Comparison of ENCODE assay signal across 23 cellular contexts in genomic region chr16:83116274-83116892, GRCh38.
DNase-seq lines count a peak whose midpoint lies in the region; ATAC-seq and TF ChIP-seq lines count a peak whose summit lies in the region.
"Had no signal": no experiment of that assay in that cellular context is flagged by ENCODE, and none has a peak within 500 bp of the region (broad histone marks: within the 10 kb centered on the region; RNA-seq: fewer than 3 reads in every experiment).

No MANE protein-coding gene starts in this region.

- TF ChIP-seq CTCF in NB4 (IDR thresholded peaks at IDR 0.05; ENCODE audit: low read depth, low read length) (no peak), choroid plexus epithelial cell (conservative IDR thresholded peaks at IDR 0.05; ENCODE audit: low read depth, low read length) (peak; percentile 22)

- H3K9me3 Mint-ChIP-seq in natural killer cell treated with Interleukin-12 subunit alpha and Interleukin-12 subunit beta and Interleukin-15 and Interleukin-18, amount 100 ng/mL, for 72 hours: no peaks in the 10 kb centered on the region
- H3K9me3 Mint-ChIP-seq: activated CD4-positive, alpha-beta T cell treated with anti-CD3 and anti-CD28 coated beads, Interleukin-2, amount 10 ng/mL, durations not matched to agents 7 days and 5 days; activated naive CD8-positive, alpha-beta T cell treated with anti-CD3 and anti-CD28 coated beads for 36 hours; naive B cell had no signal

- H3K4me3 Mint-ChIP-seq in natural killer cell treated with Interleukin-12 subunit alpha and Interleukin-12 subunit beta and Interleukin-15 and Interleukin-18, amount 100 ng/mL, for 72 hours: peak overlapping the region; percentile 47
- H3K4me3 Mint-ChIP-seq: activated CD4-positive, alpha-beta T cell treated with anti-CD3 and anti-CD28 coated beads, Interleukin-2, amount 10 ng/mL, durations not matched to agents 7 days and 5 days; activated naive CD8-positive, alpha-beta T cell treated with anti-CD3 and anti-CD28 coated beads for 36 hours; naive B cell; stimulated activated naive CD8-positive, alpha-beta T cell treated with anti-CD3 and anti-CD28 coated beads, Interleukin-15, Interleukin-2, amounts not matched to agents 100 ng/mL and 50 ng/mL, for 24 hours; T-helper 17 cell had no signal

- H3K36me3 Mint-ChIP-seq in natural killer cell treated with Interleukin-12 subunit alpha and Interleukin-12 subunit beta and Interleukin-15 and Interleukin-18, amount 100 ng/mL, for 72 hours: no peaks in the 10 kb centered on the region
- H3K36me3 Mint-ChIP-seq: activated naive CD8-positive, alpha-beta T cell treated with anti-CD3 and anti-CD28 coated beads for 36 hours; naive B cell had no signal

- peak; percentile 15 to 25 for ATAC-seq in natural killer cell treated with Interleukin-12 subunit alpha and Interleukin-12 subunit beta and Interleukin-15 and Interleukin-18, amount 100 ng/mL, for 72 hours
- ATAC-seq in HG03135 (IDR thresholded peaks at IDR 0.05; ENCODE audit: unreplicated experiment): no peak
- ATAC-seq: esophagus mucosa, T-helper 17 cell had no signal

- no peak for TF ChIP-seq POLR2A in NB4 (IDR thresholded peaks at IDR 0.05; ENCODE audit: extremely low read depth, insufficient read length)

- H3K27ac Mint-ChIP-seq in natural killer cell treated with Interleukin-12 subunit alpha and Interleukin-12 subunit beta and Interleukin-15 and Interleukin-18, amount 100 ng/mL, for 72 hours: no peak overlapping the region
- H3K27ac Mint-ChIP-seq: activated CD4-positive, alpha-beta T cell treated with anti-CD3 and anti-CD28 coated beads, Interleukin-2, amount 10 ng/mL, durations not matched to agents 7 days and 5 days; activated naive CD8-positive, alpha-beta T cell treated with anti-CD3 and anti-CD28 coated beads for 36 hours; stimulated activated naive CD8-positive, alpha-beta T cell treated with anti-CD3 and anti-CD28 coated beads, Interleukin-15, Interleukin-2, amounts not matched to agents 100 ng/mL and 50 ng/mL, for 24 hours; T-helper 17 cell had no signal

- DNase-seq in GM03348 (ENCODE audit: low spot score) (peak; percentile 38), NB4 (ENCODE audit: low read depth) (peak; percentile 10), choroid plexus epithelial cell (ENCODE audit: low read depth) (peak; percentile 41), dermis blood vessel endothelial cell (no peak), anterior cingulate cortex (lab: John Stamatoyannopoulos, UW) (no peak)
- no peak for DNase-seq in natural killer cell treated with Interleukin-12 subunit alpha and Interleukin-12 subunit beta and Interleukin-15 and Interleukin-18, amount 100 ng/mL, for 72 hours (ENCODE audit: low spot score)
- no peak for DNase-seq in activated CD4-positive, alpha-beta T cell treated with anti-CD3 and anti-CD28 coated beads, Interleukin-2, amount 50 U/mL, for 1 hour
- DNase-seq: activated CD4-positive, alpha-beta T cell treated with anti-CD3 and anti-CD28 coated beads, Interleukin-2, amount 10 ng/mL, durations not matched to agents 7 days and 5 days; activated naive CD8-positive, alpha-beta T cell treated with anti-CD3 and anti-CD28 coated beads for 36 hours; DMS79; effector memory CD4-positive, alpha-beta T cell; glutamatergic neuron; MM.1S; naive B cell; NCI-H1694 treated with DMSO at 0.1 percent for 48 hours; SJCRH30; stimulated activated CD4-positive, alpha-beta T cell treated with anti-CD3 and anti-CD28 coated beads, Interleukin-12 subunit alpha, Interleukin-12 subunit beta, amount 100 ng/mL, for 4 hours; stimulated activated CD4-positive, alpha-beta T cell treated with anti-CD3 and anti-CD28 coated beads, Interleukin-4, amount 100 ng/mL, for 4 hours; T-helper 17 cell; tibial artery had no signal

- H3K27me3 Mint-ChIP-seq in natural killer cell treated with Interleukin-12 subunit alpha and Interleukin-12 subunit beta and Interleukin-15 and Interleukin-18, amount 100 ng/mL, for 72 hours: peaks cover 15 to 36% of the 10 kb centered on the region in 2 donors
- H3K27me3 Mint-ChIP-seq: activated CD4-positive, alpha-beta T cell treated with anti-CD3 and anti-CD28 coated beads, Interleukin-2, amount 10 ng/mL, durations not matched to agents 7 days and 5 days; activated naive CD8-positive, alpha-beta T cell treated with anti-CD3 and anti-CD28 coated beads for 36 hours had no signal

- peaks cover 8 to 14% of the 10 kb centered on the region in 2 donors for H3K4me1 Mint-ChIP-seq in natural killer cell treated with Interleukin-12 subunit alpha and Interleukin-12 subunit beta and Interleukin-15 and Interleukin-18, amount 100 ng/mL, for 72 hours (ENCODE audit: low read depth in 2 of 2)
- H3K4me1 Mint-ChIP-seq: activated CD4-positive, alpha-beta T cell treated with anti-CD3 and anti-CD28 coated beads, Interleukin-2, amount 10 ng/mL, durations not matched to agents 7 days and 5 days; activated naive CD8-positive, alpha-beta T cell treated with anti-CD3 and anti-CD28 coated beads for 36 hours; naive B cell; T-helper 17 cell had no signal

- H3K4me3 ChIP-seq in NB4 (ENCODE audit: low read depth, low read length) (no peak overlapping the region), choroid plexus epithelial cell (ENCODE audit: low read depth, low read length) (no peak overlapping the region)
- H3K4me3 ChIP-seq: SJCRH30, tibial artery had no signal

Comparison
In these comparisons a context has a peak if more than half of its experiments do, and no peak if none do; other contexts are left out.
1. DNase-seq: peak in GM03348 (single experiment), NB4 (single experiment) and choroid plexus epithelial cell (single experiment); none in natural killer cell treated with Interleukin-12 subunit alpha and Interleukin-12 subunit beta and Interleukin-15 and Interleukin-18, amount 100 ng/mL, for 72 hours (single experiment), activated CD4-positive, alpha-beta T cell treated with anti-CD3 and anti-CD28 coated beads, Interleukin-2, amount 50 U/mL, for 1 hour (single experiment), dermis blood vessel endothelial cell (single experiment) and anterior cingulate cortex (0 of 58).